In the genomic region with DNA sequence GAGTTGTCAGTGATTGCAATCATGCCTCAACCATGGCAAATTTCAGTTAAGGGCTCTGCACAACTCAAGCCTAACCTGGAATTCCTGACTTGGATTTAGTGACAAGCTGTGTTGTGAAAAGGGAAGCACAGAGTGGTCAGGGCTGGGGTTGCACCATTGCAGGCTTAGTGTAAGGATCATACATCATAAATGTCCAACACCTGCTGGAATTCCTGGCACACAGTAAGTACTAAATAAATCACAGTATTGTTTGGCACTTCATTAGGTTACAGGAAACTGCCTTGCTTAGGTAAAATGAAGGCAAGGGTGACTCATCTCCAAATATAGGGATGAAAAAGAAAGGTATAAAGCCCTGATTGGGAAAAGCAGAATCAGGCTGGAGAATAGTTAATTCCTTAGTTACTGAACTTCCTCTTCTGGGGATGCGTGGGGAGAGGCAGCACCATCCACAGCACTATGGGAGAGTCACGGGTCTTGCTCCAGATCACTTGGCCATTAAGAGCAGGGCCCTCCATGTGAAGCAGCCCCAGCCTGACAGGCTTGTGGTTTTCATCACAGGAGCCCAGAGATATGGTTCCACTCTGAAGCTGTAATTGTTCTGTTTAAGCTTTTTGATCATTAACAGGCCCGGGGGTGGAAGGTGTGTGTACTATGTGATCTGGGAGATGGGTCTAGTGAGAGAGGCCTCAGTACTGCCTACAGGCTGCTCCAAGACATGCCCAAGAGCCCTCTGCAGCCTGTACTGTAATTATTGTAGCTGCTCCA, we compare ENCODE assay signal across 19 cellular contexts. TPM values are rescaled to one million over a fixed set of nuclear protein-coding genes. Genes with fewer than 3 reads are reported as not detected.
DNase-seq lines count a peak whose midpoint lies in the region; ATAC-seq, FAIRE-seq and TF ChIP-seq lines count a peak whose summit lies in the region.
"Had no signal": no experiment of that assay in that cellular context is flagged by ENCODE, and none has a peak within 500 bp of the region (broad histone marks: within the 10 kb centered on the region; RNA-seq: fewer than 3 reads in every experiment).

No MANE protein-coding gene starts in this region.

- H3K27ac ChIP-seq in gastrocnemius medialis, result peak overlapping the region; percentile 68 to 84 (median 70)
- no peak overlapping the region for H3K27ac ChIP-seq in naive thymus-derived CD4-positive, alpha-beta T cell (ENCODE audit: low read depth, low read length)
- H3K27ac ChIP-seq: PC-9 had no signal

- H3K4me1 Mint-ChIP-seq in naive thymus-derived CD4-positive, alpha-beta T cell, result no peaks in the 10 kb centered on the region
- H3K4me1 Mint-ChIP-seq: CD8-positive, alpha-beta memory T cell had no signal

- TF ChIP-seq POLR2A in GM12891 (IDR thresholded peaks at IDR 0.05; ENCODE audit: low read depth, low read length) (no peak), gastrocnemius medialis (IDR thresholded peaks at IDR 0.05) (no peak), H54 (IDR thresholded peaks at IDR 0.05; ENCODE audit: low read depth, low read length) (no peak)

- no peaks in the 10 kb centered on the region for H3K36me3 ChIP-seq in gastrocnemius medialis
- H3K36me3 ChIP-seq in naive thymus-derived CD4-positive, alpha-beta T cell (ENCODE audit: control insufficient read depth in 2 of 3, insufficient read depth in 3 of 3, low read length in 3 of 3), result no peaks in the 10 kb centered on the region

- no peak overlapping the region for H3K4me3 ChIP-seq in gastrocnemius medialis
- H3K4me3 ChIP-seq in naive thymus-derived CD4-positive, alpha-beta T cell (ENCODE audit: low read length), result no peak overlapping the region
- H3K4me3 ChIP-seq: PC-9 had no signal

- peak; percentile 66 for ATAC-seq in GM19463 (IDR thresholded peaks at IDR 0.05; ENCODE audit: unreplicated experiment)
- ATAC-seq in gastrocnemius medialis, result peak; percentile 90 to 92
- ATAC-seq in naive thymus-derived CD4-positive, alpha-beta T cell, result no peak
- ATAC-seq: Right ventricle myocardium inferior had no signal

- peaks cover 6 to 27% (median 16%) of the 10 kb centered on the region in 5 donors for H3K27me3 Mint-ChIP-seq in naive thymus-derived CD4-positive, alpha-beta T cell

- peaks cover 20 to 28% of the 10 kb centered on the region in 2 donors for H3K4me1 ChIP-seq in gastrocnemius medialis
- no peaks in the 10 kb centered on the region for H3K4me1 ChIP-seq in naive thymus-derived CD4-positive, alpha-beta T cell (ENCODE audit: control insufficient read depth in 2 of 2, insufficient read depth in 2 of 2, low read length in 2 of 2)

- intact Hi-C loops in gastrocnemius medialis (cut with DNase I; ENCODE audit: low total_unique reads), result loop anchor here (1.0 kb wide), 1 partner anchor 39 kb away; a partner anchor contains a TSS
- intact Hi-C loops in naive thymus-derived CD4-positive, alpha-beta T cell (cut with micrococcal nuclease), result no loop called here

- peak; percentile 75 for FAIRE-seq in GM12891 (lab: Jason Lieb, UNC)
- no peak for FAIRE-seq in H54 (lab: Jason Lieb, UNC)

- CTCF ChIA-PET in naive thymus-derived CD4-positive, alpha-beta T cell (lab: Charles Lee), result no interaction called here

- no peaks in the 10 kb centered on the region for H3K27me3 ChIP-seq in gastrocnemius medialis
- H3K27me3 ChIP-seq in naive thymus-derived CD4-positive, alpha-beta T cell (ENCODE audit: control insufficient read depth in 2 of 2, insufficient read depth in 2 of 2, low read length in 2 of 2), result no peaks in the 10 kb centered on the region

- H3K9me3 ChIP-seq in gastrocnemius medialis, result no peaks in the 10 kb centered on the region
- H3K9me3 ChIP-seq in naive thymus-derived CD4-positive, alpha-beta T cell (ENCODE audit: control insufficient read depth in 2 of 3, low read length in 3 of 3), result no peaks in the 10 kb centered on the region

- in situ Hi-C loops in gastrocnemius medialis (cut with MboI; ENCODE audit: low sequenced_read_pairs in 4 of 4), result no loop called here

- POLR2A ChIA-PET in naive thymus-derived CD4-positive, alpha-beta T cell (lab: Charles Lee), result no interaction called here

- H3K9me3 Mint-ChIP-seq in naive thymus-derived CD4-positive, alpha-beta T cell, result no peaks in the 10 kb centered on the region
- H3K9me3 Mint-ChIP-seq: CD8-positive, alpha-beta memory T cell; IgD-negative memory B cell; T-helper 1 cell treated with Interleukin-12 subunit alpha and Interleukin-12 subunit beta and Interleukin-4 antibody, amounts not matched to agents 30 μg/mL and 1 μg/mL, for 36 hours had no signal

- no peak for DNase-seq in GM12891 (ENCODE audit: insufficient read length, low spot score)
- peak; percentile 88 for DNase-seq in SK-N-DZ (ENCODE audit: low spot score)
- DNase-seq in gastrocnemius medialis, result peak; percentile 11 to 49
- no peak for DNase-seq in activated CD4-positive, CD25-positive, alpha-beta regulatory T cell treated with anti-CD3 and anti-CD28 coated beads, Interleukin-2, amount 50 U/mL, for 72 hours
- DNase-seq in H54 (ENCODE audit: insufficient read length, low spot score), result no peak
- DNase-seq in naive thymus-derived CD4-positive, alpha-beta T cell, result no peak
- DNase-seq: CD8-positive, alpha-beta memory T cell; EL; H7; NCI-H1436; NCI-H2081 treated with DMSO at 0.1 percent for 48 hours; NCI-H226; NCI-H526; PC-9 had no signal

- H3K27ac Mint-ChIP-seq in naive thymus-derived CD4-positive, alpha-beta T cell, result no peak overlapping the region
- H3K27ac Mint-ChIP-seq: CD8-positive, alpha-beta memory T cell; IgD-negative memory B cell; T-helper 1 cell treated with Interleukin-12 subunit alpha and Interleukin-12 subunit beta and Interleukin-4 antibody, amounts not matched to agents 30 μg/mL and 1 μg/mL, for 36 hours had no signal

- no peak overlapping the region for H3K4me3 Mint-ChIP-seq in naive thymus-derived CD4-positive, alpha-beta T cell
- H3K4me3 Mint-ChIP-seq: CD8-positive, alpha-beta memory T cell; IgD-negative memory B cell; T-helper 1 cell treated with Interleukin-12 subunit alpha and Interleukin-12 subunit beta and Interleukin-4 antibody, amounts not matched to agents 30 μg/mL and 1 μg/mL, for 36 hours had no signal

- no peaks in the 10 kb centered on the region for H3K36me3 Mint-ChIP-seq in naive thymus-derived CD4-positive, alpha-beta T cell
- H3K36me3 Mint-ChIP-seq: CD8-positive, alpha-beta memory T cell; IgD-negative memory B cell had no signal

- TF ChIP-seq CTCF in gastrocnemius medialis (IDR thresholded peaks at IDR 0.05 in 4 of 5, conservative IDR thresholded peaks at IDR 0.05 in 1 of 5), result no peak

TF ChIP-seq in GM12891, 5 proteins besides CTCF, POLR2A, EP300 and RAD21:
- TF ChIP-seq TAF1 (IDR thresholded peaks at IDR 0.05; ENCODE audit: low read depth, low read length) (no peak), SPI1 (IDR thresholded peaks at IDR 0.05; ENCODE audit: low read depth, low read length) (no peak), POLR2AphosphoS5 (IDR thresholded peaks at IDR 0.05; ENCODE audit: low read depth, low read length) (no peak), PAX5 (IDR thresholded peaks at IDR 0.05; ENCODE audit: insufficient read depth, low read length, severe bottlenecking) (no peak), POU2F2 (IDR thresholded peaks at IDR 0.05; ENCODE audit: low read depth, low read length) (no peak)

RNA-seq across cellular contexts. Expression of a gene that starts 39.7 kb away (rescaled TPM):
- polyA plus RNA-seq in GM12891 (2012; ENCODE audit: low read depth, missing spikeins), result 2.9 TPM
- polyA plus RNA-seq in SK-N-DZ (2014; cell fraction: cytosol; rRNA removed), result 4.5 and 5.4 TPM in 2 replicates
- 6.0 and 6.3 TPM in 2 replicates for polyA plus RNA-seq in SK-N-DZ (2014; cell fraction: nucleus; rRNA removed)
- 10 to 100 TPM in 3 of 4 donors, 1 to 10 TPM in 1; 8.5 to 14.1 (median 12.6) TPM for total RNA-seq in gastrocnemius medialis
- total RNA-seq in naive thymus-derived CD4-positive, alpha-beta T cell, result under 1 TPM in 3 of 5 experiments, not detected in 2; 0.13 to 0.47 (median 0.31) TPM
- polyA plus RNA-seq in naive thymus-derived CD4-positive, alpha-beta T cell, result not detected
- total RNA-seq: HT-29, PC-9 had no signal
- polyA plus RNA-seq: CD8-positive, alpha-beta memory T cell; IgD-negative memory B cell had no signal

Comparison
In these comparisons a context has a peak if more than half of its experiments do, and no peak if none do; other contexts are left out.
1. DNase-seq: peak in SK-N-DZ (single experiment) and gastrocnemius medialis (2 of 2); none in GM12891 (single experiment), activated CD4-positive, CD25-positive, alpha-beta regulatory T cell treated with anti-CD3 and anti-CD28 coated beads, Interleukin-2, amount 50 U/mL, for 72 hours (single experiment), H54 (single experiment) and naive thymus-derived CD4-positive, alpha-beta T cell (0 of 9).
2. RNA of a gene that starts 39.7 kb away (total RNA-seq): 8.5 to 14.1 TPM in gastrocnemius medialis; 0.13 to 0.47 TPM in naive thymus-derived CD4-positive, alpha-beta T cell; every median in the first group is over 4 times any median in the second.